Comparison of ENCODE assay signal across 10 cellular contexts in the genomic region with DNA sequence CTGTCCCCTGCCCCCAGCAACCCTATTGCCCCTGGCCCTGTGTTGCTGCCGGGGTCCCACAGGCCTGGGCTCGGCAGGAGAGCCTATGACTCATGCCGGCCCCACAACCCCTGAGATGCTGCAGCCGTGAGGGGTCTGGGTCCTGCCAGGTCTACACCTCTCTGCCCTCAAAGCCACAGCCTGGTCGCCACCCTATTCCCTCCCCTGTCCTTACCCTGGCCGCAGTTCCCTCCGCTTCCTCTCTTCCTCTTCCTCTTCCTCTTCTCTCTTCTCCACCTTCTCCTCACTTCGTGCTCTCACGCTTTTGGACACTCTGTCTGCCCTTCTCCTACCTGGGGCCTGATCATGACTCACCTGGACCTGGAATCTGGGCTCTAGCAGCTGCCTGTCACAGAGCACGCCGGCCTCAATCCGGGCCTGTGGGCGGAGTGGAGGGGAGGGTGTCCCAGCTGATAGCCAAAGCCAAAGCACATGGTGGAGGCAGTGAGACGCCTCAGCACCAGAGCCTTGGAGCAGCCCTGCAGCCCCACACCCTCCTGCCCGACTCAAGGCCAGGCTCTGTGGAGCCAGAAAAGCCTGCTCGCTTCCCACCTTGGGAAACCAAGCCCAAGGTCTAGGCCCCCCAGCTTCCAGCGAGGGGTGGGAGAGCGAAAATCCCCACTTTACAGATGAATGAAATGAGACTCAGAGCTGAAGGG. TPM values are rescaled to one million over a fixed set of nuclear protein-coding genes. Genes with fewer than 3 reads are reported as not detected.
DNase-seq lines count a peak whose midpoint lies in the region; ATAC-seq and TF ChIP-seq lines count a peak whose summit lies in the region.
"Had no signal": no experiment of that assay in that cellular context is flagged by ENCODE, and none has a peak within 500 bp of the region (broad histone marks: within the 10 kb centered on the region; RNA-seq: fewer than 3 reads in every experiment).

No MANE protein-coding gene starts in this region.

- CTCF ChIA-PET in WTC11 (lab: Charles Lee), result interaction anchor here (0.9 to 1.7 kb wide), 4 partner anchors 9 to 25 kb away, joined by 3 to 6 read pairs (median 4); no protein-coding TSS in a partner anchor

- H3K27ac Mint-ChIP-seq in WTC11, result 0 out of 2 replicates have a peak overlapping the region, but pooled peaks have one; percentile 63

- H3K27me3 ChIP-seq in H7 (ENCODE audit: control insufficient read depth, insufficient read depth, low read length) (no peaks in the 10 kb centered on the region), right cardiac atrium (ENCODE audit: control insufficient read depth, insufficient read depth) (no peaks in the 10 kb centered on the region)

- POLR2A ChIA-PET in WTC11 (lab: Charles Lee), result no interaction called here

- intact Hi-C loops in right cardiac atrium (cut with DNase I), result no loop called here

- H3K4me1 ChIP-seq in right cardiac atrium (ENCODE audit: control insufficient read depth, insufficient read depth, low read length), result no peaks in the 10 kb centered on the region

- H3K4me1 Mint-ChIP-seq in WTC11, result peaks cover 5% of the 10 kb centered on the region

- H3K36me3 ChIP-seq in H7 (replicated peaks; ENCODE audit: control insufficient read depth, insufficient read depth, low read length), result no peaks in the 10 kb centered on the region; the same call in 1 of the 2 replicates

- WGBS in right cardiac atrium, result 63% methylated on average over 18 of the region's 18 CpGs

- no peak for TF ChIP-seq CTCF in WTC11 (IDR thresholded peaks at IDR 0.05)

- no peaks in the 10 kb centered on the region for H3K36me3 Mint-ChIP-seq in WTC11

- H3K9me3 Mint-ChIP-seq in WTC11, result no peaks in the 10 kb centered on the region

- H3K4me3 Mint-ChIP-seq in WTC11, result no peak overlapping the region

- H3K27me3 Mint-ChIP-seq in WTC11 (ENCODE audit: low read depth), result no peaks in the 10 kb centered on the region

- DNase-seq in H7 (peak; percentile 77), WTC11 (ENCODE audit: low spot score) (peak; percentile 38), right cardiac atrium (peak; percentile 59 to 80 (median 76)), NCI-H187 treated with DMSO at 0.1 percent for 48 hours (lab: John Stamatoyannopoulos, UW) (no peak), activated gamma-delta T cell (lab: John Stamatoyannopoulos, UW) (no peak), NCI-H2081 treated with DMSO at 0.1 percent for 48 hours (lab: John Stamatoyannopoulos, UW) (no peak)

- H3K27ac ChIP-seq in right cardiac atrium (ENCODE audit: low read length) (no peak overlapping the region), skin epidermis (peak overlapping the region in 18 of 21 experiments; percentile 6 to 72 (median 48))
- H3K27ac ChIP-seq: SK-N-MC had no signal

- H3K9me3 ChIP-seq in right cardiac atrium (ENCODE audit: control insufficient read depth, low read length), result no peaks in the 10 kb centered on the region

- peak; percentile 59 for ATAC-seq in WTC11
- ATAC-seq in right cardiac atrium, result peak; percentile 69 to 72
- ATAC-seq in HG02884 (IDR thresholded peaks at IDR 0.05; ENCODE audit: unreplicated experiment), result no peak

- no peak overlapping the region for H3K4me3 ChIP-seq in H7 (ENCODE audit: insufficient read depth, low read depth, low read length)
- H3K4me3 ChIP-seq in right cardiac atrium (ENCODE audit: low read length), result no peak overlapping the region
- no peak overlapping the region for H3K4me3 ChIP-seq in skin epidermis
- H3K4me3 ChIP-seq: SK-N-MC had no signal

TF ChIP-seq in WTC11, 78 proteins besides CTCF, POLR2A, EP300 and RAD21 (continues in another document):
- TF ChIP-seq, protein P1, sequence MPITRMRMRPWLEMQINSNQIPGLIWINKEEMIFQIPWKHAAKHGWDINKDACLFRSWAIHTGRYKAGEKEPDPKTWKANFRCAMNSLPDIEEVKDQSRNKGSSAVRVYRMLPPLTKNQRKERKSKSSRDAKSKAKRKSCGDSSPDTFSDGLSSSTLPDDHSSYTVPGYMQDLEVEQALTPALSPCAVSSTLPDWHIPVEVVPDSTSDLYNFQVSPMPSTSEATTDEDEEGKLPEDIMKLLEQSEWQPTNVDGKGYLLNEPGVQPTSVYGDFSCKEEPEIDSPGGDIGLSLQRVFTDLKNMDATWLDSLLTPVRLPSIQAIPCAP (CRISPR knock-in tag; IDR thresholded peaks at IDR 0.05), result no peak
- TF ChIP-seq ZNF121 (CRISPR knock-in tag; IDR thresholded peaks at IDR 0.05), result no peak
- TF ChIP-seq FOXP1 (CRISPR knock-in tag; IDR thresholded peaks at IDR 0.05; ENCODE audit: borderline replicate concordance), result no peak
- TF ChIP-seq RORB (CRISPR knock-in tag; IDR thresholded peaks at IDR 0.05), result no peak
- no peak for TF ChIP-seq SOX15 (CRISPR knock-in tag; IDR thresholded peaks at IDR 0.05)
- TF ChIP-seq, protein P2, sequence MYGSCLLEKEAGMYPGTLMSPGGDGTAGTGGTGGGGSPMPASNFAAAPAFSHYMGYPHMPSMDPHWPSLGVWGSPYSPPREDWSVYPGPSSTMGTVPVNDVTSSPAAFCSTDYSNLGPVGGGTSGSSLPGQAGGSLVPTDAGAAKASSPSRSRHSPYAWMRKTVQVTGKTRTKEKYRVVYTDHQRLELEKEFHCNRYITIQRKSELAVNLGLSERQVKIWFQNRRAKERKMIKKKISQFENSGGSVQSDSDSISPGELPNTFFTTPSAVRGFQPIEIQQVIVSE (CRISPR knock-in tag; IDR thresholded peaks at IDR 0.05; ENCODE audit: borderline replicate concordance), result no peak
- no peak for TF ChIP-seq SP1 (CRISPR knock-in tag; conservative IDR thresholded peaks at IDR 0.05)
- TF ChIP-seq, protein P3, sequence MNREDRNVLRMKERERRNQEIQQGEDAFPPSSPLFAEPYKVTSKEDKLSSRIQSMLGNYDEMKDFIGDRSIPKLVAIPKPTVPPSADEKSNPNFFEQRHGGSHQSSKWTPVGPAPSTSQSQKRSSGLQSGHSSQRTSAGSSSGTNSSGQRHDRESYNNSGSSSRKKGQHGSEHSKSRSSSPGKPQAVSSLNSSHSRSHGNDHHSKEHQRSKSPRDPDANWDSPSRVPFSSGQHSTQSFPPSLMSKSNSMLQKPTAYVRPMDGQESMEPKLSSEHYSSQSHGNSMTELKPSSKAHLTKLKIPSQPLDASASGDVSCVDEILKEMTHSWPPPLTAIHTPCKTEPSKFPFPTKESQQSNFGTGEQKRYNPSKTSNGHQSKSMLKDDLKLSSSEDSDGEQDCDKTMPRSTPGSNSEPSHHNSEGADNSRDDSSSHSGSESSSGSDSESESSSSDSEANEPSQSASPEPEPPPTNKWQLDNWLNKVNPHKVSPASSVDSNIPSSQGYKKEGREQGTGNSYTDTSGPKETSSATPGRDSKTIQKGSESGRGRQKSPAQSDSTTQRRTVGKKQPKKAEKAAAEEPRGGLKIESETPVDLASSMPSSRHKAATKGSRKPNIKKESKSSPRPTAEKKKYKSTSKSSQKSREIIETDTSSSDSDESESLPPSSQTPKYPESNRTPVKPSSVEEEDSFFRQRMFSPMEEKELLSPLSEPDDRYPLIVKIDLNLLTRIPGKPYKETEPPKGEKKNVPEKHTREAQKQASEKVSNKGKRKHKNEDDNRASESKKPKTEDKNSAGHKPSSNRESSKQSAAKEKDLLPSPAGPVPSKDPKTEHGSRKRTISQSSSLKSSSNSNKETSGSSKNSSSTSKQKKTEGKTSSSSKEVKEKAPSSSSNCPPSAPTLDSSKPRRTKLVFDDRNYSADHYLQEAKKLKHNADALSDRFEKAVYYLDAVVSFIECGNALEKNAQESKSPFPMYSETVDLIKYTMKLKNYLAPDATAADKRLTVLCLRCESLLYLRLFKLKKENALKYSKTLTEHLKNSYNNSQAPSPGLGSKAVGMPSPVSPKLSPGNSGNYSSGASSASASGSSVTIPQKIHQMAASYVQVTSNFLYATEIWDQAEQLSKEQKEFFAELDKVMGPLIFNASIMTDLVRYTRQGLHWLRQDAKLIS (CRISPR knock-in tag; IDR thresholded peaks at IDR 0.05; ENCODE audit: borderline replicate concordance), result no peak
- TF ChIP-seq, protein P4, sequence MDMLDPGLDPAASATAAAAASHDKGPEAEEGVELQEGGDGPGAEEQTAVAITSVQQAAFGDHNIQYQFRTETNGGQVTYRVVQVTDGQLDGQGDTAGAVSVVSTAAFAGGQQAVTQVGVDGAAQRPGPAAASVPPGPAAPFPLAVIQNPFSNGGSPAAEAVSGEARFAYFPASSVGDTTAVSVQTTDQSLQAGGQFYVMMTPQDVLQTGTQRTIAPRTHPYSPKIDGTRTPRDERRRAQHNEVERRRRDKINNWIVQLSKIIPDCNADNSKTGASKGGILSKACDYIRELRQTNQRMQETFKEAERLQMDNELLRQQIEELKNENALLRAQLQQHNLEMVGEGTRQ (CRISPR knock-in tag; IDR thresholded peaks at IDR 0.05), result no peak
- TF ChIP-seq, protein P5, sequence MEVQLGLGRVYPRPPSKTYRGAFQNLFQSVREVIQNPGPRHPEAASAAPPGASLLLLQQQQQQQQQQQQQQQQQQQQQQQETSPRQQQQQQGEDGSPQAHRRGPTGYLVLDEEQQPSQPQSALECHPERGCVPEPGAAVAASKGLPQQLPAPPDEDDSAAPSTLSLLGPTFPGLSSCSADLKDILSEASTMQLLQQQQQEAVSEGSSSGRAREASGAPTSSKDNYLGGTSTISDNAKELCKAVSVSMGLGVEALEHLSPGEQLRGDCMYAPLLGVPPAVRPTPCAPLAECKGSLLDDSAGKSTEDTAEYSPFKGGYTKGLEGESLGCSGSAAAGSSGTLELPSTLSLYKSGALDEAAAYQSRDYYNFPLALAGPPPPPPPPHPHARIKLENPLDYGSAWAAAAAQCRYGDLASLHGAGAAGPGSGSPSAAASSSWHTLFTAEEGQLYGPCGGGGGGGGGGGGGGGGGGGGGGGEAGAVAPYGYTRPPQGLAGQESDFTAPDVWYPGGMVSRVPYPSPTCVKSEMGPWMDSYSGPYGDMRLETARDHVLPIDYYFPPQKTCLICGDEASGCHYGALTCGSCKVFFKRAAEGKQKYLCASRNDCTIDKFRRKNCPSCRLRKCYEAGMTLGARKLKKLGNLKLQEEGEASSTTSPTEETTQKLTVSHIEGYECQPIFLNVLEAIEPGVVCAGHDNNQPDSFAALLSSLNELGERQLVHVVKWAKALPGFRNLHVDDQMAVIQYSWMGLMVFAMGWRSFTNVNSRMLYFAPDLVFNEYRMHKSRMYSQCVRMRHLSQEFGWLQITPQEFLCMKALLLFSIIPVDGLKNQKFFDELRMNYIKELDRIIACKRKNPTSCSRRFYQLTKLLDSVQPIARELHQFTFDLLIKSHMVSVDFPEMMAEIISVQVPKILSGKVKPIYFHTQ (CRISPR knock-in tag; IDR thresholded peaks at IDR 0.05), result no peak
- no peak for TF ChIP-seq OVOL2 (CRISPR knock-in tag; IDR thresholded peaks at IDR 0.05; ENCODE audit: borderline replicate concordance)

RNA-seq across cellular contexts. Expression of a gene that starts 26.8 kb away (rescaled TPM):
- total RNA-seq in H7 (2014; rRNA removed; shearing (Covaris generic)), result not detected in 2 replicates
- total RNA-seq in WTC11 (2021), result 0.07 to 0.20 TPM (median 0.14 TPM) in 3 replicates
- total RNA-seq in right cardiac atrium, result 10 to 100 TPM; 16.5 to 31.6 (median 24.8) TPM
- 4.5 TPM for polyA plus RNA-seq in right cardiac atrium
- total RNA-seq: endothelial cell of umbilical vein had no signal
- polyA plus RNA-seq: endothelial cell of umbilical vein had no signal

RNA-seq across cellular contexts. Expression of a gene that starts 42.4 kb away (rescaled TPM):
- total RNA-seq in H7 (2014; rRNA removed; shearing (Covaris generic)), result 0.48 and 3.2 TPM in 2 replicates
- 5.0 to 7.9 TPM (median 5.1 TPM) in 3 replicates for total RNA-seq in WTC11 (2021)
- 10 to 100 TPM; 42.7 to 68.0 (median 46.4) TPM for total RNA-seq in right cardiac atrium
- polyA plus RNA-seq in right cardiac atrium, result 24.6 TPM

RNA-seq across cellular contexts. Expression of a gene that starts 53.4 kb away (rescaled TPM):
- 0.62 TPM in 1 of 2 replicates, not detected in the other for total RNA-seq in H7 (2014; rRNA removed; shearing (Covaris generic))
- 0.09 to 0.14 TPM (median 0.13 TPM) in 3 replicates for total RNA-seq in WTC11 (2021)
- total RNA-seq in right cardiac atrium, result under 1 TPM in 1 of 4 donors, not detected in 3; 0.23 TPM
- polyA plus RNA-seq in right cardiac atrium, result 0.09 TPM
- total RNA-seq: endothelial cell of umbilical vein had no signal
- polyA plus RNA-seq: endothelial cell of umbilical vein had no signal

Comparison
In these comparisons a context has a peak if more than half of its experiments do, and no peak if none do; other contexts are left out.
1. DNase-seq: peak in H7 (single experiment), WTC11 (single experiment) and right cardiac atrium (3 of 3); none in NCI-H187 treated with DMSO at 0.1 percent for 48 hours (single experiment), activated gamma-delta T cell (single experiment) and NCI-H2081 treated with DMSO at 0.1 percent for 48 hours (single experiment).
2. RNA of a gene that starts 26.8 kb away (total RNA-seq): 16.5 to 31.6 TPM in right cardiac atrium; 0.07 to 0.20 TPM in WTC11 and not detected in H7; every median in the first group is over 10 times any median in the second.